In the genomic region with DNA sequence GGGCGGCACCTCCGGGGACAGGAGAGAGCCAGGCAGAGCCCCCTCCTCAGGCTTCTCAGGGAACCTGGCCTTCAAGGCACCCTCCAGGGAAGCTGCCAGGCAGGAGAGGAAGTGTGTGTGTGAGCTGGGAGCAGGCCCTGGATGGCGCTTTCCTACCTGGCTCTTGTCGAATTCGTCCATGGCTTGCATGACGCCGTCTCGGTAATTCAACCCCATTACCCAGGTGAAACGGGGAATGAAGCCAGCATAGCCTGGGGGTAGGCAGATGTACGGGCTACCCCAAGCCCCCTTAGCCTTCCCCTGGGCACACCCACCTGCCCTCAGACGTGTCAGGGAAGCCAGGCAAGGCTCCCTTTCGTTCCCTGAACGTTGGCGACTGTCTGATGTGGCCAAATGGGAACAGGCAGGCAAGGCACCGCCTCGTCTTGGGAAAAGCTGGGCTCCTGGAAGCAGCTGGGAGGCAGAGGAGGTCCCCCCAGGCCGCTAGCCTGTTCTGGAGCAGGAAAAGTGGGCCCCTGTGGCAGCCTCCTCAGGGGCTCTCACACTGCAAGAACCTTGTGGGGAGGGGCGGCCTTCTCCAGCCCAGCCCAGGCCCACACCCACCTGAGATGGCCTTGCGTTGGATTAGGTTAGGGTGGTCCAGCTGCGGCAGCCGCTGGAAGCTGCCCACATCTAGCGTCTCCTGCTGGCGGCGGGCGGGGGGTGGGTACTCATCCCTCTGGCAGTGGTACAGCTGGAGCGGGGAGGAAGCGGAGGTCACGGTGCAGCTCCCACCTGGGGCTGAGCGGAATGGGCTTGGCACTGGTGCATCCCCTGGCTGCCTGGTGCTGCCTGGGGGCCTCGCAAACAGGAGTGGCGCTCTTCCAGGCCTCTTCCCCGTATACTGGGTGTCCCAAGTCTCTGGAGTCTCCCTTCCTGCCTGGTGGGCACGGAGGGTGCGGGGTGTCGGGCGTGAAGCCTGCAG, we compare ENCODE assay signal across 12 cellular contexts. TPM values are rescaled to one million over a fixed set of nuclear protein-coding genes. Genes with fewer than 3 reads are reported as not detected.
A peak's percentile ranks its signal among the peaks of the same experiment; 100 is the strongest.
DNase-seq lines count a peak whose midpoint lies in the region; ATAC-seq and TF ChIP-seq lines count a peak whose summit lies in the region.
"Had no signal": no experiment of that assay in that cellular context is flagged by ENCODE, and none has a peak within 500 bp of the region (broad histone marks: within the 10 kb centered on the region; RNA-seq: fewer than 3 reads in every experiment).

No MANE protein-coding gene starts in this region.

- H3K4me1 Mint-ChIP-seq in naive B cell = peaks cover 17 to 21% (median 18%) of the 10 kb centered on the region in 3 donors

- no peaks in the 10 kb centered on the region for H3K27me3 Mint-ChIP-seq in naive B cell

- DNase-seq in DMS79 (lab: John Stamatoyannopoulos, UW) (peak; percentile 74), naive B cell (no peak), HAP-1 (ENCODE audit: low spot score in 2 of 2) (no peak), DMS153 treated with DMSO at 0.1 percent for 48 hours (lab: John Stamatoyannopoulos, UW; ENCODE audit: unreplicated experiment) (no peak)
- DNase-seq: DND-41; NCI-H774; occipital lobe; stimulated activated CD4-positive, alpha-beta T cell treated with anti-CD3 and anti-CD28 coated beads, Interleukin-4, amount 100 ng/mL, for 1 hour; T-helper 2 cell had no signal

- H3K36me3 Mint-ChIP-seq in naive B cell = peaks cover 0 to 6% of the 10 kb centered on the region in 2 donors

- H3K9ac ChIP-seq in HUES6 (ENCODE audit: low read length) = peak overlapping the region; percentile 13

- H3K4me3 ChIP-seq in HUES6 (ENCODE audit: low read depth, low read length) (0 out of 2 replicates have a peak overlapping the region, but pooled peaks have one; percentile 5), HAP-1 (no peak overlapping the region)

- no peak for TF ChIP-seq CTCF in VCaP (conservative IDR thresholded peaks at IDR 0.05)

- H3K9me3 ChIP-seq in HUES6 (ENCODE audit: control insufficient read depth, insufficient read depth, low read depth, low read length) = no peaks in the 10 kb centered on the region
- H3K9me3 ChIP-seq in HAP-1 = no peaks in the 10 kb centered on the region

- H3K4me3 Mint-ChIP-seq in naive B cell = peak overlapping the region in 2 of 8 donors; percentile 41 to 65

- H3K27me3 ChIP-seq in HUES6 (ENCODE audit: control insufficient read depth, insufficient read depth, low read length) = no peaks in the 10 kb centered on the region
- H3K27me3 ChIP-seq in HAP-1 (ENCODE audit: low read depth) = no peaks in the 10 kb centered on the region

- peak overlapping the region in 4 of 6 donors; percentile 8 to 84 (median 69) for H3K27ac Mint-ChIP-seq in naive B cell

- H3K27ac ChIP-seq in HUES6 (ENCODE audit: low read depth, low read length) (no peak overlapping the region), VCaP (peak overlapping the region; percentile 100)

- H3K4me1 ChIP-seq in HUES6 (ENCODE audit: control insufficient read depth, insufficient read depth, low read length) (peaks cover 32% of the 10 kb centered on the region), HAP-1 (no peaks in the 10 kb centered on the region; the same call in none of the 2 replicates)

- peaks cover 21% of the 10 kb centered on the region for H3K36me3 ChIP-seq in HUES6 (ENCODE audit: control insufficient read depth, insufficient read depth, low read length)
- H3K36me3 ChIP-seq in HAP-1 (replicated peaks) = peaks cover 26% of the 10 kb centered on the region

- in situ Hi-C loops in HAP-1 (cut with MboI; ENCODE audit: low sequenced_read_pairs) = loop anchor here (25.0 kb wide), 1 partner anchor 457 kb away; a partner anchor contains a TSS

- ATAC-seq in naive B cell (ENCODE audit: low read depth in 2 of 2) (no peak), GM18498 (IDR thresholded peaks at IDR 0.05; ENCODE audit: unreplicated experiment) (no peak)

- no peaks in the 10 kb centered on the region for H3K9me3 Mint-ChIP-seq in naive B cell

RNA-seq across cellular contexts. Expression of a gene that starts 3.7 kb away (rescaled TPM):
- 10 to 100 TPM; 22.7 to 53.2 (median 40.2) TPM for polyA plus RNA-seq in naive B cell (ENCODE audit: low read depth in 6 of 6)

RNA-seq across cellular contexts. Expression of a gene that starts 6.3 kb away (rescaled TPM):
- polyA plus RNA-seq in naive B cell (ENCODE audit: low read depth in 6 of 6) = not detected

RNA-seq across cellular contexts. Expression of a gene that starts 10.4 kb away (rescaled TPM):
- 10 to 100 TPM; 23.5 to 37.8 (median 27.2) TPM for polyA plus RNA-seq in naive B cell (ENCODE audit: low read depth in 6 of 6)

RNA-seq across cellular contexts. Expression of a gene that starts 14.1 kb away (rescaled TPM):
- not detected for polyA plus RNA-seq in naive B cell (ENCODE audit: low read depth in 6 of 6)

RNA-seq across cellular contexts. Expression of a gene that starts 17.5 kb away (rescaled TPM):
- polyA plus RNA-seq in naive B cell (ENCODE audit: low read depth in 6 of 6) = not detected
